ENCODE assay signal across 1 cellular context in the genomic region with DNA sequence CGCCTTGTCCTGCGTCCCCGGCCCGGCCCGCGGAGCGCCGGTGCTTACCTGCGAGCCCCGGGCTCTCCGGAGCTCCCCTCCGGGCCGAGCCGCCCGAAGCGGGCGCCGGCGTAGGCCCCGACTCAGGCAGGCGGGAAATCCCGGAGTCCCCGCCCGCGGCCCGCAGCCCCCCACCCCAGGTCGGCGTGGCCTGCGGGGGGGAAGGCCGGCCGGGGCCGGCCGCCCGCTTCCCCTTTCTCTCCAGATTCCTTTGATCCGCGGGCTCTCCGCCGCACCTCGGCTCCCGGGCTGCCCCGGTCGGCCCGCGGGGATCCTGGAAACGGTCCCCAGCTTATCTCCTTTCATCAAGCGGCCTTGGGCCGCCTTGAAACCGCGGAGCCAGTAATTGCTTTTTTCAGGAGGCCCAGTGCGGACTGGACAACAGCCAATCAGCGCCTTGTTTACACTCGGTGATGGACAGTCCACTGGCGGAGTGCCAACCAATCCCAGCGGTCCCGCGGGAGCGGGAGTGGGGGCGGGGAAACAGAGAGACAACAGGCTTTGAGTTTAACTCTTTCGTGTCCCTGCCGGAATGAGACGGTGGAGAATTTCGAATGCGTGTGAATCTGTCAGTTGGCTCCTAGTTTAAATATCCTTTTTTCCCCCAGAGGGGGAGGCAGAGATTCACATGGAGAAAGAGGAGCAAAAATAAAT.
A peak's percentile ranks its signal among the peaks of the same experiment; 100 is the strongest.
TF ChIP-seq lines count a peak whose summit lies in the region.

No MANE protein-coding gene starts in this region.

TF ChIP-seq in HepG2, 621 proteins besides CTCF, POLR2A, EP300 and RAD21 (continued from another document and continues in another):
- TF ChIP-seq, protein P1, sequence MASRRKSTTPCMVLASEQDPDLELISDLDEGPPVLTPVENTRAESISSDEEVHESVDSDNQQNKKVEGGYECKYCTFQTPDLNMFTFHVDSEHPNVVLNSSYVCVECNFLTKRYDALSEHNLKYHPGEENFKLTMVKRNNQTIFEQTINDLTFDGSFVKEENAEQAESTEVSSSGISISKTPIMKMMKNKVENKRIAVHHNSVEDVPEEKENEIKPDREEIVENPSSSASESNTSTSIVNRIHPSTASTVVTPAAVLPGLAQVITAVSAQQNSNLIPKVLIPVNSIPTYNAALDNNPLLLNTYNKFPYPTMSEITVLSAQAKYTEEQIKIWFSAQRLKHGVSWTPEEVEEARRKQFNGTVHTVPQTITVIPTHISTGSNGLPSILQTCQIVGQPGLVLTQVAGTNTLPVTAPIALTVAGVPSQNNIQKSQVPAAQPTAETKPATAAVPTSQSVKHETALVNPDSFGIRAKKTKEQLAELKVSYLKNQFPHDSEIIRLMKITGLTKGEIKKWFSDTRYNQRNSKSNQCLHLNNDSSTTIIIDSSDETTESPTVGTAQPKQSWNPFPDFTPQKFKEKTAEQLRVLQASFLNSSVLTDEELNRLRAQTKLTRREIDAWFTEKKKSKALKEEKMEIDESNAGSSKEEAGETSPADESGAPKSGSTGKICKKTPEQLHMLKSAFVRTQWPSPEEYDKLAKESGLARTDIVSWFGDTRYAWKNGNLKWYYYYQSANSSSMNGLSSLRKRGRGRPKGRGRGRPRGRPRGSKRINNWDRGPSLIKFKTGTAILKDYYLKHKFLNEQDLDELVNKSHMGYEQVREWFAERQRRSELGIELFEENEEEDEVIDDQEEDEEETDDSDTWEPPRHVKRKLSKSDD (CRISPR knock-in tag; IDR thresholded peaks at IDR 0.05; ENCODE audit: low read depth): no peak
- TF ChIP-seq ATAD3A (CRISPR knock-in tag; IDR thresholded peaks at IDR 0.05) (no peak), ZZZ3 (CRISPR knock-in tag; IDR thresholded peaks at IDR 0.05; ENCODE audit: borderline replicate concordance) (peak; percentile 43; the same call in 1 of the 2 replicates), RBM22 (optimal IDR thresholded peaks at IDR 0.05; ENCODE audit: low read length) (no peak), ZNF432 (CRISPR knock-in tag; IDR thresholded peaks at IDR 0.05; ENCODE audit: borderline replicate concordance) (no peak), RFX5 (IDR thresholded peaks at IDR 0.05; ENCODE audit: low read depth, low read length) (no peak), KLF16 (CRISPR knock-in tag; IDR thresholded peaks at IDR 0.05) (peak in 1 of 2 experiments; percentile 96; a peak in 2 of 4 replicates), XBP1 (CRISPR knock-in tag; IDR thresholded peaks at IDR 0.05) (no peak), MIER3 (CRISPR knock-in tag; IDR thresholded peaks at IDR 0.05; ENCODE audit: borderline replicate concordance) (peak; percentile 79; the same call in 1 of the 2 replicates), ZNF350 (CRISPR knock-in tag; IDR thresholded peaks at IDR 0.05; ENCODE audit: borderline replicate concordance, low read depth) (peak; percentile 94), ZBTB21 (CRISPR knock-in tag; IDR thresholded peaks at IDR 0.05) (no peak), SAFB2 (CRISPR knock-in tag; IDR thresholded peaks at IDR 0.05; ENCODE audit: borderline replicate concordance, low read depth) (0 out of 2 replicates have a peak, but pooled peaks have one; percentile 43), GABPA (IDR thresholded peaks at IDR 0.05; ENCODE audit: low read depth, low read length) (peak; percentile 5; the same call in 1 of the 2 replicates), GABPA (CRISPR knock-in tag; IDR thresholded peaks at IDR 0.05; ENCODE audit: low read depth) (no peak), ZNF607 (CRISPR knock-in tag; IDR thresholded peaks at IDR 0.05; ENCODE audit: borderline replicate concordance) (peak; percentile 79), ZNF652 (CRISPR knock-in tag; IDR thresholded peaks at IDR 0.05; ENCODE audit: borderline replicate concordance, low read depth) (peak; percentile 100), SMAD3 (CRISPR knock-in tag; IDR thresholded peaks at IDR 0.05) (peak; percentile 96), CBFB (CRISPR knock-in tag; IDR thresholded peaks at IDR 0.05) (peak; percentile 98), SMARCC2 (IDR thresholded peaks at IDR 0.05) (no peak; the same call in 1 of the 2 replicates), ZNF547 (CRISPR knock-in tag; IDR thresholded peaks at IDR 0.05) (no peak), ZNF10 (CRISPR knock-in tag; IDR thresholded peaks at IDR 0.05; ENCODE audit: borderline replicate concordance, low read depth) (no peak), NFKBIZ (CRISPR knock-in tag; IDR thresholded peaks at IDR 0.05) (0 out of 2 replicates have a peak, but pooled peaks have one; percentile 61), ARHGAP35 (CRISPR knock-in tag; IDR thresholded peaks at IDR 0.05; ENCODE audit: borderline replicate concordance) (no peak; the same call in 1 of the 2 replicates), ZNF484 (CRISPR knock-in tag; IDR thresholded peaks at IDR 0.05; ENCODE audit: borderline replicate concordance, low read depth) (no peak; the same call in 1 of the 2 replicates), POLR2G (IDR thresholded peaks at IDR 0.05; ENCODE audit: low read depth, low read length) (peak; percentile 88), SOX5 (CRISPR knock-in tag; IDR thresholded peaks at IDR 0.05; ENCODE audit: borderline replicate concordance) (peak; percentile 84; the same call in 1 of the 2 replicates), SP5 (CRISPR knock-in tag; IDR thresholded peaks at IDR 0.05; ENCODE audit: borderline replicate concordance, low read depth) (peak; percentile 66; the same call in 1 of the 2 replicates), SP140L (CRISPR knock-in tag; IDR thresholded peaks at IDR 0.05; ENCODE audit: borderline replicate concordance) (no peak), RELA (CRISPR knock-in tag; IDR thresholded peaks at IDR 0.05) (no peak), ZNF468 (CRISPR knock-in tag; IDR thresholded peaks at IDR 0.05) (no peak), MTA3 (CRISPR knock-in tag; IDR thresholded peaks at IDR 0.05) (no peak), ISL2 (CRISPR knock-in tag; IDR thresholded peaks at IDR 0.05) (peak; percentile 85), ZNF256 (CRISPR knock-in tag; conservative IDR thresholded peaks at IDR 0.05) (no peak), MXD4 (CRISPR knock-in tag; IDR thresholded peaks at IDR 0.05) (peak; percentile 64; the same call in 1 of the 2 replicates), ZNF567 (CRISPR knock-in tag; IDR thresholded peaks at IDR 0.05; ENCODE audit: borderline replicate concordance) (no peak), MYC (CRISPR knock-in tag; IDR thresholded peaks at IDR 0.05; ENCODE audit: borderline replicate concordance) (peak; percentile 40; the same call in 1 of the 2 replicates), PTBP1 (IDR thresholded peaks at IDR 0.05; ENCODE audit: low read depth, low read length, poor library complexity, severe bottlenecking) (peak; percentile 100), SRSF1 (optimal IDR thresholded peaks at IDR 0.05; ENCODE audit: low read depth, low read length) (peak; percentile 82), ZNF703 (CRISPR knock-in tag; IDR thresholded peaks at IDR 0.05; ENCODE audit: borderline replicate concordance) (no peak; the same call in 1 of the 2 replicates), ERF (CRISPR knock-in tag; IDR thresholded peaks at IDR 0.05) (peak; percentile 96), ZNF224 (CRISPR knock-in tag; IDR thresholded peaks at IDR 0.05) (no peak), BRCA1 (CRISPR knock-in tag; IDR thresholded peaks at IDR 0.05) (no peak), SKI (IDR thresholded peaks at IDR 0.05; ENCODE audit: partially characterized antibody) (no peak), NFYB (CRISPR knock-in tag; IDR thresholded peaks at IDR 0.05) (peak; percentile 97)
- TF ChIP-seq, protein P2, sequence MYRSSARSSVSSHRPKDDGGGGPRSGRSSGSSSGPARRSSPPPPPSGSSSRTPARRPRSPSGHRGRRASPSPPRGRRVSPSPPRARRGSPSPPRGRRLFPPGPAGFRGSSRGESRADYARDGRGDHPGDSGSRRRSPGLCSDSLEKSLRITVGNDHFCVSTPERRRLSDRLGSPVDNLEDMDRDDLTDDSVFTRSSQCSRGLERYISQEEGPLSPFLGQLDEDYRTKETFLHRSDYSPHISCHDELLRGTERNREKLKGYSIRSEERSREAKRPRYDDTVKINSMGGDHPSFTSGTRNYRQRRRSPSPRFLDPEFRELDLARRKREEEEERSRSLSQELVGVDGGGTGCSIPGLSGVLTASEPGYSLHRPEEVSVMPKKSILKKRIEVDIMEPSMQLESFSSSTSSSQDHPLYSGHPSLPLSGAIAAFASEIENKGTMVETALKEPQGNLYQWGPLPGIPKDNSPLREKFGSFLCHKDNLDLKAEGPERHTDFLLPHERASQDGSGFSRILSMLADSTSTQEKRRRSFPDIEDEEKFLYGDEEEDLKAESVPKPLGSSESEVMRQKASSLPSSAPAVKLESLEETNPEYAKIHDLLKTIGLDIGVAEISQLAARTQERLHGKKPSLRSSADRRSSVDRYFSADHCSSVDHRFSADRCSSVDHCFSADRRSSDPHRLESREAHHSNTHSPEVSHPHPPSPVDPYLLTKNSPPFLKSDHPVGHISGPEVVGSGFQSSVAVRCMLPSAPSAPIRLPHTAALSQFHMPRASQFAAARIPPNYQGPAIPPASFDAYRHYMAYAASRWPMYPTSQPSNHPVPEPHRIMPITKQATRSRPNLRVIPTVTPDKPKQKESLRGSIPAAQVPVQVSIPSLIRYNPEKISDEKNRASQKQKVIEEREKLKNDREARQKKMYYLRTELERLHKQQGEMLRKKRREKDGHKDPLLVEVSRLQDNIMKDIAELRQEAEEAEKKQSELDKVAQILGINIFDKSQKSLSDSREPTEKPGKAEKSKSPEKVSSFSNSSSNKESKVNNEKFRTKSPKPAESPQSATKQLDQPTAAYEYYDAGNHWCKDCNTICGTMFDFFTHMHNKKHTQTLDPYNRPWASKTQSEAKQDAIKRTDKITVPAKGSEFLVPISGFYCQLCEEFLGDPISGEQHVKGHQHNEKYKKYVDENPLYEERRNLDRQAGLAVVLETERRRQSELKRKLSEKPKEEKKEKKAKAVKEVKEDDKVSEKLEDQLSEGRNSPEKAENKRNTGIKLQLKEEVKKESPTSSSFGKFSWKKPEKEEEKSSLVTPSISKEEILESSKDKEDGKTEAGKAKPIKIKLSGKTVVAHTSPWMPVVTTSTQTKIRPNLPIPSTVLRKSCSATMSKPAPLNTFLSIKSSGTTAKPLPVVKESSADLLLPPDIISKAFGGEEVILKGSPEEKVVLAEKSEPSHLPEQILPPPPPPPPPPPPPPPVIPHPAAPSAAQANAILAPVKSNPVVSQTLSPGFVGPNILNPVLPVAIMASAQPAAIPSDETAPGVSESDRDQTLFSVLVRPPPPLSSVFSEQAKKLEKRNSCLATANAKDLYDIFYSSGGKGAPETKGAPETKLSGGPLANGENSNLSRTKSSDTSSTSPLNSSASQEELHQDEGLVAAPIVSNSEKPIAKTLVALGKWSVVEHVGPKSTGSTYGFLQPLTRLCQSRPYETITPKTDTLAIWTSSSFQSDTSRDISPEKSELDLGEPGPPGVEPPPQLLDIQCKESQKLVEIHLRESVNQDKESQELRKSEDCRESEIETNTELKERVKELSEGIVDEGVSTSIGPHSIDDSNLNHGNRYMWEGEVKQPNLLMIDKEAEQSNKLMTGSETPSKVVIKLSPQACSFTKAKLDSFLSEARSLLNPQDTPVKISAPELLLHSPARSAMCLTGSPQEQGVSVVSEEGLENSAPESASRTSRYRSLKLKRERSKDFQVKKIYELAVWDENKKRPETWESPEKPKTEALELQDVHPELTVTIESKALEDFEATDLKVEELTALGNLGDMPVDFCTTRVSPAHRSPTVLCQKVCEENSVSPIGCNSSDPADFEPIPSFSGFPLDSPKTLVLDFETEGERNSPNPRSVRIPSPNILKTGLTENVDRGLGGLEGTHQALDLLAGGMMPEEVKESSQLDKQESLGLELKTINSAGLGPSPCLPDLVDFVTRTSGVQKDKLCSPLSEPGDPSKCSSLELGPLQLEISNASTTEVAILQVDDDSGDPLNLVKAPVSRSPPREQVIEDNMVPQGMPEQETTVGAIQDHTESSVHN (CRISPR knock-in tag; IDR thresholded peaks at IDR 0.05): 0 out of 2 replicates have a peak, but pooled peaks have one; percentile 67
- TF ChIP-seq, protein P3, sequence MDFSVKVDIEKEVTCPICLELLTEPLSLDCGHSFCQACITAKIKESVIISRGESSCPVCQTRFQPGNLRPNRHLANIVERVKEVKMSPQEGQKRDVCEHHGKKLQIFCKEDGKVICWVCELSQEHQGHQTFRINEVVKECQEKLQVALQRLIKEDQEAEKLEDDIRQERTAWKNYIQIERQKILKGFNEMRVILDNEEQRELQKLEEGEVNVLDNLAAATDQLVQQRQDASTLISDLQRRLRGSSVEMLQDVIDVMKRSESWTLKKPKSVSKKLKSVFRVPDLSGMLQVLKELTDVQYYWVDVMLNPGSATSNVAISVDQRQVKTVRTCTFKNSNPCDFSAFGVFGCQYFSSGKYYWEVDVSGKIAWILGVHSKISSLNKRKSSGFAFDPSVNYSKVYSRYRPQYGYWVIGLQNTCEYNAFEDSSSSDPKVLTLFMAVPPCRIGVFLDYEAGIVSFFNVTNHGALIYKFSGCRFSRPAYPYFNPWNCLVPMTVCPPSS (IDR thresholded peaks at IDR 0.05): no peak
- TF ChIP-seq, protein P4, sequence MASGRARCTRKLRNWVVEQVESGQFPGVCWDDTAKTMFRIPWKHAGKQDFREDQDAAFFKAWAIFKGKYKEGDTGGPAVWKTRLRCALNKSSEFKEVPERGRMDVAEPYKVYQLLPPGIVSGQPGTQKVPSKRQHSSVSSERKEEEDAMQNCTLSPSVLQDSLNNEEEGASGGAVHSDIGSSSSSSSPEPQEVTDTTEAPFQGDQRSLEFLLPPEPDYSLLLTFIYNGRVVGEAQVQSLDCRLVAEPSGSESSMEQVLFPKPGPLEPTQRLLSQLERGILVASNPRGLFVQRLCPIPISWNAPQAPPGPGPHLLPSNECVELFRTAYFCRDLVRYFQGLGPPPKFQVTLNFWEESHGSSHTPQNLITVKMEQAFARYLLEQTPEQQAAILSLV (CRISPR knock-in tag; IDR thresholded peaks at IDR 0.05; ENCODE audit: borderline replicate concordance): peak; percentile 77; the same call in 1 of the 2 replicates
- TF ChIP-seq, protein P5, sequence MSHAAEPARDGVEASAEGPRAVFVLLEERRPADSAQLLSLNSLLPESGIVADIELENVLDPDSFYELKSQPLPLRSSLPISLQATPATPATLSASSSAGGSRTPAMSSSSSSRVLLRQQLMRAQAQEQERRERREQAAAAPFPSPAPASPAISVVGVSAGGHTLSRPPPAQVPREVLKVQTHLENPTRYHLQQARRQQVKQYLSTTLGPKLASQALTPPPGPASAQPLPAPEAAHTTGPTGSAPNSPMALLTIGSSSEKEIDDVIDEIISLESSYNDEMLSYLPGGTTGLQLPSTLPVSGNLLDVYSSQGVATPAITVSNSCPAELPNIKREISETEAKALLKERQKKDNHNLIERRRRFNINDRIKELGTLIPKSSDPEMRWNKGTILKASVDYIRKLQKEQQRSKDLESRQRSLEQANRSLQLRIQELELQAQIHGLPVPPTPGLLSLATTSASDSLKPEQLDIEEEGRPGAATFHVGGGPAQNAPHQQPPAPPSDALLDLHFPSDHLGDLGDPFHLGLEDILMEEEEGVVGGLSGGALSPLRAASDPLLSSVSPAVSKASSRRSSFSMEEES (CRISPR knock-in tag; IDR thresholded peaks at IDR 0.05): 0 out of 2 replicates have a peak, but pooled peaks have one; percentile 57
- TF ChIP-seq, protein P6, sequence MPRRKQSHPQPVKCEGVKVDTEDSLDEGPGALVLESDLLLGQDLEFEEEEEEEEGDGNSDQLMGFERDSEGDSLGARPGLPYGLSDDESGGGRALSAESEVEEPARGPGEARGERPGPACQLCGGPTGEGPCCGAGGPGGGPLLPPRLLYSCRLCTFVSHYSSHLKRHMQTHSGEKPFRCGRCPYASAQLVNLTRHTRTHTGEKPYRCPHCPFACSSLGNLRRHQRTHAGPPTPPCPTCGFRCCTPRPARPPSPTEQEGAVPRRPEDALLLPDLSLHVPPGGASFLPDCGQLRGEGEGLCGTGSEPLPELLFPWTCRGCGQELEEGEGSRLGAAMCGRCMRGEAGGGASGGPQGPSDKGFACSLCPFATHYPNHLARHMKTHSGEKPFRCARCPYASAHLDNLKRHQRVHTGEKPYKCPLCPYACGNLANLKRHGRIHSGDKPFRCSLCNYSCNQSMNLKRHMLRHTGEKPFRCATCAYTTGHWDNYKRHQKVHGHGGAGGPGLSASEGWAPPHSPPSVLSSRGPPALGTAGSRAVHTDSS (CRISPR knock-in tag; conservative IDR thresholded peaks at IDR 0.05): no peak
